ENCODE assay signal across 10 cellular contexts in the genomic region with DNA sequence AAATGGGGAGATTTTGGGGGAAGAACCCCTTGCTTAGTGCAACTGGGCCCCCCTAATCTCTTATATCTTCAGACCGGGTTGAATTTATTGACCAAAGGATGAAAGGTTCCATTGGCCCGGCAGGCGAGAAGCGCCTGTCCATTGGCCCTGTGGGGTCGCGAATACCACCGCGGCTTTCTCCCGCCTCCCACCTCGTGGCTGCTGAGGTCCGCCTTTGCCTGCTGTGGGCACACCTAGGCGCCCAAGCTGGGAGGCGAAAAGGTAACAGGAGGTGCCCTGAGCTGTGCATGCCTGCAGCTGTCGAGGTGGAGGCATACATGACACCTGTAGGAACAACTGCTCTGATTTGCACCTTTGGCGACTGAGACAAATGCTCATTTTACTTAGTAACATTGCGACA. TPM values are rescaled to one million over a fixed set of nuclear protein-coding genes. Genes with fewer than 3 reads are reported as not detected.
"Had no signal": no experiment of that assay in that cellular context is flagged by ENCODE, and none has a peak within 500 bp of the region (broad histone marks: within the 10 kb centered on the region; RNA-seq: fewer than 3 reads in every experiment).

No MANE protein-coding gene starts in this region.

- H3K27ac Mint-ChIP-seq: IgD-negative memory B cell had no signal

- ATAC-seq: HepG2, K562 had no signal

- H3K4me3 ChIP-seq: K562 had no signal

- H3K4me3 Mint-ChIP-seq: IgD-negative memory B cell had no signal

- DNase-seq: IMR-90, KBM-7, KG1 had no signal

- H3K4me2 ChIP-seq: KMS-11 had no signal

- H3K4me1 Mint-ChIP-seq: IgD-negative memory B cell had no signal

- H3K27ac ChIP-seq: HL-60, KMS-11 had no signal

RNA-seq across cellular contexts. Expression of a gene that starts 21.1 kb away (rescaled TPM):
- total RNA-seq: HepG2, HT-29, HT1080, IMR-90, K562 had no signal
- polyA plus RNA-seq: HepG2, IgD-negative memory B cell, K562 had no signal

RNA-seq across cellular contexts. Expression of a gene that starts 33.1 kb away (rescaled TPM):
- total RNA-seq: HepG2, HT-29, HT1080, IMR-90, K562 had no signal
- polyA plus RNA-seq: HepG2, IgD-negative memory B cell, IMR-90, K562 had no signal

RNA-seq across cellular contexts. Expression of a gene that starts 55.9 kb away (rescaled TPM):
- total RNA-seq: HepG2, HT-29, IMR-90, K562 had no signal
- polyA plus RNA-seq: IgD-negative memory B cell, K562 had no signal
